ENCODE assay signal across 21 cellular contexts in the genomic region with DNA sequence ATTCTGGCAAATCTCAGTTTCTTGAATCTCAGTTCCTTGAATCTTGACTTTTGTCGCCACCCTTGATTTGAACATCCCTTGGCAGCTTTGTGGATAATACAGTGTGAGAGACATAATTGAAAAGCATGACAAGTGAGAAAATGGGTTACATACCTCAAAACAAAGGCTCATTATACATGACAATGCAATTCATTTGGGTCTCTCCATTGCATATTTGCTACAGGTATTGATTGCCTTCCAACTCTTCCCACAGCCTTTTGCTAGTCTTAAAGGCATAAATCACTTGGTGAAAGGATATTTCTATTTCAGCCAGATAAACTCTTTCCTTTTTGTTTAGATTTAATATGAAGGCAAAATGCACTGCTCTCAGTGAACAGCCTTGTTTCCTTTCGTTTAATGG.
"Had no signal": no experiment of that assay in that cellular context is flagged by ENCODE, and none has a peak within 500 bp of the region (broad histone marks: within the 10 kb centered on the region; RNA-seq: fewer than 3 reads in every experiment).

No MANE protein-coding gene starts in this region.

- H3K9me3 ChIP-seq: body of pancreas, lower lobe of right lung, neutrophil, right lobe of liver had no signal

- DNase-seq: activated B cell treated with CpG ODN at 0.5 μM for 24 hours; activated CD4-positive, alpha-beta T cell treated with anti-CD3 and anti-CD28 coated beads, Interleukin-2, amount 50 U/mL, for 1 hour; activated CD8-positive, alpha-beta T cell treated with anti-CD3 and anti-CD28 coated beads for 36 hours; activated gamma-delta T cell treated with Interleukin-2 at 50 U/mL for 16 hours; activated T-cell treated with anti-CD3 and anti-CD28 coated beads, Interleukin-2, amount 50 U/mL, for 4 hours; anterior cingulate cortex; body of pancreas; effector CD8-positive, alpha-beta T cell; lower lobe of right lung; mucosa of descending colon; nephron progenitor cell; right lobe of liver; stimulated activated CD4-positive, alpha-beta T cell treated with anti-CD3 and anti-CD28 coated beads, Interleukin-2, amount 100 ng/mL, for 48 hours; stimulated activated naive CD4-positive, alpha-beta T cell treated with Interleukin-2 at 50 U/mL for 16 hours; T-helper 2 cell; trophoblast cell had no signal

- H3K4me1 ChIP-seq: body of pancreas, lower lobe of right lung, right lobe of liver had no signal

- H3K4me3 ChIP-seq: body of pancreas, lower lobe of right lung, mucosa of descending colon, right lobe of liver had no signal

- H3K27ac Mint-ChIP-seq: activated B cell treated with CpG ODN at 0.5 μM for 24 hours; activated CD8-positive, alpha-beta T cell treated with anti-CD3 and anti-CD28 coated beads for 36 hours; activated naive CD4-positive, alpha-beta T cell treated with anti-CD3 and anti-CD28 coated beads, Interleukin-2, amount 50 U/mL, for 72 hours; activated T-helper 17 cell treated with anti-CD3 and anti-CD28 coated beads, Interleukin-2, amount 50 U/mL, for 72 hours; nephron progenitor cell had no signal

- H3K4me3 Mint-ChIP-seq: activated B cell treated with CpG ODN at 0.5 μM for 24 hours; activated CD8-positive, alpha-beta T cell treated with anti-CD3 and anti-CD28 coated beads for 36 hours; activated T-cell treated with anti-CD3 and anti-CD28 coated beads, Interleukin-2, amount 50 U/mL, for 4 hours; activated T-helper 17 cell treated with anti-CD3 and anti-CD28 coated beads, Interleukin-2, amount 50 U/mL, for 72 hours; nephron progenitor cell had no signal

- H3K36me3 ChIP-seq: lower lobe of right lung, neutrophil, right lobe of liver had no signal

- H3K27ac ChIP-seq: body of pancreas, epithelial cell of prostate, lower lobe of right lung, neutrophil, right lobe of liver had no signal

- H3K27me3 ChIP-seq: body of pancreas, neutrophil, right lobe of liver had no signal

- H3K4me1 Mint-ChIP-seq: activated B cell treated with CpG ODN at 0.5 μM for 24 hours; activated T-helper 17 cell treated with anti-CD3 and anti-CD28 coated beads, Interleukin-2, amount 50 U/mL, for 72 hours; nephron progenitor cell had no signal

- ATAC-seq: activated CD8-positive, alpha-beta T cell treated with anti-CD3 and anti-CD28 coated beads for 36 hours; activated naive CD4-positive, alpha-beta T cell treated with anti-CD3 and anti-CD28 coated beads, Interleukin-2, amount 50 U/mL, for 72 hours; activated T-cell treated with anti-CD3 and anti-CD28 coated beads, Interleukin-2, amount 50 U/mL, for 4 hours; activated T-helper 17 cell treated with anti-CD3 and anti-CD28 coated beads, Interleukin-2, amount 50 U/mL, for 72 hours; body of pancreas; left lobe of liver; lower lobe of right lung; mucosa of descending colon; right lobe of liver had no signal
